Comparison of ENCODE assay signal across 8 cellular contexts in genomic region chr16:16143038-16143763, GRCh38.
DNase-seq lines count a peak whose midpoint lies in the region; ATAC-seq, FAIRE-seq and TF ChIP-seq lines count a peak whose summit lies in the region.

No MANE protein-coding gene starts in this region.

- TF ChIP-seq CTCF in C4-2B (conservative IDR thresholded peaks at IDR 0.05) (peak; percentile 60), SK-N-SH (IDR thresholded peaks at IDR 0.05) (peak; percentile 37; the same call in 1 of the 2 replicates), lower leg skin (IDR thresholded peaks at IDR 0.05) (no peak)

- no peaks in the 10 kb centered on the region for H4K20me1 ChIP-seq in SK-N-SH (ENCODE audit: insufficient read depth)

- no peaks in the 10 kb centered on the region for H3K4me1 Mint-ChIP-seq in activated T-helper 17 cell treated with anti-CD3 and anti-CD28 coated beads, Interleukin-2, amount 50 U/mL, for 72 hours

- H3K4me3 ChIP-seq in SK-N-SH (ENCODE audit: low read depth in 2 of 2, low read length in 1 of 2), result no peak overlapping the region
- H3K4me3 ChIP-seq in lower leg skin (ENCODE audit: low read depth, poor library complexity, severe bottlenecking), result no peak overlapping the region

- H3F3A ChIP-seq in SK-N-SH (replicated peaks; ENCODE audit: insufficient read depth), result peaks cover 3% of the 10 kb centered on the region

- peaks cover 0 to 24% of the 10 kb centered on the region in 2 experiments; a peak in 1 of 4 replicates for H3K4me1 ChIP-seq in SK-N-SH (ENCODE audit: control insufficient read depth in 1 of 2, insufficient read depth in 2 of 2, low read depth in 1 of 2, low read length in 1 of 2)

- intact Hi-C loops in lower leg skin (cut with DNase I; ENCODE audit: low total_unique reads), result no loop called here

- DNase-seq in H54 (ENCODE audit: insufficient read length, low spot score), result peak; percentile 35
- DNase-seq in SK-N-SH, result no peak
- peak; percentile 30 for DNase-seq in iPS DF 4.7 (ENCODE audit: extremely low read depth, low spot score)
- no peak for DNase-seq in lower leg skin (ENCODE audit: low spot score in 2 of 2)

- no peak overlapping the region for H3K4me2 ChIP-seq in SK-N-SH

- no peak for ATAC-seq in activated T-helper 17 cell treated with anti-CD3 and anti-CD28 coated beads, Interleukin-2, amount 50 U/mL, for 72 hours (replicated peaks)
- ATAC-seq in GM19328 (IDR thresholded peaks at IDR 0.05; ENCODE audit: unreplicated experiment) (no peak), GM21619 (IDR thresholded peaks at IDR 0.05; ENCODE audit: unreplicated experiment) (no peak)

- H3K27me3 ChIP-seq in SK-N-SH (ENCODE audit: insufficient read depth), result no peaks in the 10 kb centered on the region

- WGBS in SK-N-SH (ENCODE audit: low lambda C conversion rate), result 95% methylated on average over 15 of the region's 15 CpGs
- WGBS in lower leg skin, 2 donors, result 87 to 88% methylated on average over 15 of the region's 15 CpGs

- H3K4me3 Mint-ChIP-seq in activated T-helper 17 cell treated with anti-CD3 and anti-CD28 coated beads, Interleukin-2, amount 50 U/mL, for 72 hours, result no peak overlapping the region

- no peaks in the 10 kb centered on the region for H3K27me3 Mint-ChIP-seq in activated T-helper 17 cell treated with anti-CD3 and anti-CD28 coated beads, Interleukin-2, amount 50 U/mL, for 72 hours

- no peak overlapping the region for H3K9ac ChIP-seq in SK-N-SH

- TF ChIP-seq EP300 in SK-N-SH (IDR thresholded peaks at IDR 0.05; ENCODE audit: borderline replicate concordance in 1 of 2, low read depth in 1 of 2, low read length in 1 of 2), result no peak

- H3K27ac ChIP-seq in C4-2B (no peak overlapping the region), SK-N-SH (ENCODE audit: low read depth in 2 of 2, low read length in 1 of 2) (no peak overlapping the region)

- TF ChIP-seq RAD21 in SK-N-SH (IDR thresholded peaks at IDR 0.05; ENCODE audit: low read length), result no peak

- no peak overlapping the region for H3K27ac Mint-ChIP-seq in activated T-helper 17 cell treated with anti-CD3 and anti-CD28 coated beads, Interleukin-2, amount 50 U/mL, for 72 hours

- no peaks in the 10 kb centered on the region for H3K9me3 Mint-ChIP-seq in activated T-helper 17 cell treated with anti-CD3 and anti-CD28 coated beads, Interleukin-2, amount 50 U/mL, for 72 hours

- FAIRE-seq in H54 (lab: Jason Lieb, UNC), result no peak

- H3K36me3 Mint-ChIP-seq in activated T-helper 17 cell treated with anti-CD3 and anti-CD28 coated beads, Interleukin-2, amount 50 U/mL, for 72 hours (ENCODE audit: low read depth), result peaks cover 74% of the 10 kb centered on the region

- POLR2A ChIA-PET in SK-N-SH (lab: Yijun Ruan, JAX), result interaction anchor here (0.7 kb wide), 1 partner anchor 273 kb away, joined by 4 read pairs; no protein-coding TSS in a partner anchor

- CTCF ChIA-PET in SK-N-SH (lab: Yijun Ruan, JAX), result interaction anchor here (1.0 to 1.8 kb wide), 4 partner anchors 10 to 44 kb away, joined by 3 to 4 read pairs (median 4); no protein-coding TSS in a partner anchor

- no peaks in the 10 kb centered on the region for H3K79me2 ChIP-seq in SK-N-SH (ENCODE audit: insufficient read depth)

- no peak for TF ChIP-seq POLR2A in H54 (IDR thresholded peaks at IDR 0.05; ENCODE audit: low read depth, low read length)
- no peak for TF ChIP-seq POLR2A in lower leg skin (IDR thresholded peaks at IDR 0.05)

- H2AFZ ChIP-seq in SK-N-SH (ENCODE audit: low read depth), result no peak overlapping the region

- no peaks in the 10 kb centered on the region for H3K9me3 ChIP-seq in SK-N-SH

- peaks cover 25 to 31% of the 10 kb centered on the region in 2 experiments for H3K36me3 ChIP-seq in SK-N-SH (replicated peaks in 1 of 2; ENCODE audit: control insufficient read depth in 1 of 2, insufficient read depth in 2 of 2, low read length in 1 of 2)

- no peaks in the 10 kb centered on the region for H3K9me2 ChIP-seq in SK-N-SH

TF ChIP-seq in SK-N-SH, 30 proteins besides CTCF, POLR2A, EP300 and RAD21 (continues in another document):
- TF ChIP-seq TAF1 (IDR thresholded peaks at IDR 0.05; ENCODE audit: borderline replicate concordance, low read depth, low read length) (no peak), NRF1 (IDR thresholded peaks at IDR 0.05; ENCODE audit: low read depth, low read length) (no peak), RFX5 (IDR thresholded peaks at IDR 0.05; ENCODE audit: low read length) (no peak), MXI1 (IDR thresholded peaks at IDR 0.05; ENCODE audit: low read depth, low read length) (no peak), ELF1 (IDR thresholded peaks at IDR 0.05) (no peak), PBX3 (IDR thresholded peaks at IDR 0.05) (no peak), TCF12 (IDR thresholded peaks at IDR 0.05) (no peak), JUND (IDR thresholded peaks at IDR 0.05) (no peak), GABPA (IDR thresholded peaks at IDR 0.05; ENCODE audit: low read depth) (no peak), CHD2 (IDR thresholded peaks at IDR 0.05; ENCODE audit: low read length, partially characterized antibody) (no peak), EZH2phosphoT487 (IDR thresholded peaks at IDR 0.05; ENCODE audit: borderline replicate concordance, low read depth) (no peak), SIN3A (IDR thresholded peaks at IDR 0.05; ENCODE audit: borderline replicate concordance, low read depth, low read length) (no peak), RCOR1 (IDR thresholded peaks at IDR 0.05; ENCODE audit: low read length) (no peak), YY1 (IDR thresholded peaks at IDR 0.05; ENCODE audit: low read depth) (no peak), NFIC (IDR thresholded peaks at IDR 0.05; ENCODE audit: borderline replicate concordance) (no peak)
- TF ChIP-seq, protein P1, sequence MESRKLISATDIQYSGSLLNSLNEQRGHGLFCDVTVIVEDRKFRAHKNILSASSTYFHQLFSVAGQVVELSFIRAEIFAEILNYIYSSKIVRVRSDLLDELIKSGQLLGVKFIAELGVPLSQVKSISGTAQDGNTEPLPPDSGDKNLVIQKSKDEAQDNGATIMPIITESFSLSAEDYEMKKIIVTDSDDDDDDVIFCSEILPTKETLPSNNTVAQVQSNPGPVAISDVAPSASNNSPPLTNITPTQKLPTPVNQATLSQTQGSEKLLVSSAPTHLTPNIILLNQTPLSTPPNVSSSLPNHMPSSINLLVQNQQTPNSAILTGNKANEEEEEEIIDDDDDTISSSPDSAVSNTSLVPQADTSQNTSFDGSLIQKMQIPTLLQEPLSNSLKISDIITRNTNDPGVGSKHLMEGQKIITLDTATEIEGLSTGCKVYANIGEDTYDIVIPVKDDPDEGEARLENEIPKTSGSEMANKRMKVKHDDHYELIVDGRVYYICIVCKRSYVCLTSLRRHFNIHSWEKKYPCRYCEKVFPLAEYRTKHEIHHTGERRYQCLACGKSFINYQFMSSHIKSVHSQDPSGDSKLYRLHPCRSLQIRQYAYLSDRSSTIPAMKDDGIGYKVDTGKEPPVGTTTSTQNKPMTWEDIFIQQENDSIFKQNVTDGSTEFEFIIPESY (IDR thresholded peaks at IDR 0.05; ENCODE audit: borderline replicate concordance, low read depth), result no peak
- TF ChIP-seq, protein P2, sequence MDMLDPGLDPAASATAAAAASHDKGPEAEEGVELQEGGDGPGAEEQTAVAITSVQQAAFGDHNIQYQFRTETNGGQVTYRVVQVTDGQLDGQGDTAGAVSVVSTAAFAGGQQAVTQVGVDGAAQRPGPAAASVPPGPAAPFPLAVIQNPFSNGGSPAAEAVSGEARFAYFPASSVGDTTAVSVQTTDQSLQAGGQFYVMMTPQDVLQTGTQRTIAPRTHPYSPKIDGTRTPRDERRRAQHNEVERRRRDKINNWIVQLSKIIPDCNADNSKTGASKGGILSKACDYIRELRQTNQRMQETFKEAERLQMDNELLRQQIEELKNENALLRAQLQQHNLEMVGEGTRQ (IDR thresholded peaks at IDR 0.05; ENCODE audit: borderline replicate concordance, low read depth, low read length), result no peak
- TF ChIP-seq, protein P3, sequence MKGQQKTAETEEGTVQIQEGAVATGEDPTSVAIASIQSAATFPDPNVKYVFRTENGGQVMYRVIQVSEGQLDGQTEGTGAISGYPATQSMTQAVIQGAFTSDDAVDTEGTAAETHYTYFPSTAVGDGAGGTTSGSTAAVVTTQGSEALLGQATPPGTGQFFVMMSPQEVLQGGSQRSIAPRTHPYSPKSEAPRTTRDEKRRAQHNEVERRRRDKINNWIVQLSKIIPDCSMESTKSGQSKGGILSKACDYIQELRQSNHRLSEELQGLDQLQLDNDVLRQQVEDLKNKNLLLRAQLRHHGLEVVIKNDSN (IDR thresholded peaks at IDR 0.05; ENCODE audit: borderline replicate concordance, low read depth), result no peak

Comparison
In these comparisons a context has a peak if more than half of its experiments do, and no peak if none do; other contexts are left out.
1. CTCF ChIP-seq: peak in C4-2B (single experiment) and SK-N-SH (single experiment); none in lower leg skin (0 of 3).
2. DNase-seq: peak in H54 (single experiment) and iPS DF 4.7 (single experiment); none in SK-N-SH (single experiment) and lower leg skin (0 of 2).